Comparison of ENCODE assay signal across 8 cellular contexts in the genomic region with DNA sequence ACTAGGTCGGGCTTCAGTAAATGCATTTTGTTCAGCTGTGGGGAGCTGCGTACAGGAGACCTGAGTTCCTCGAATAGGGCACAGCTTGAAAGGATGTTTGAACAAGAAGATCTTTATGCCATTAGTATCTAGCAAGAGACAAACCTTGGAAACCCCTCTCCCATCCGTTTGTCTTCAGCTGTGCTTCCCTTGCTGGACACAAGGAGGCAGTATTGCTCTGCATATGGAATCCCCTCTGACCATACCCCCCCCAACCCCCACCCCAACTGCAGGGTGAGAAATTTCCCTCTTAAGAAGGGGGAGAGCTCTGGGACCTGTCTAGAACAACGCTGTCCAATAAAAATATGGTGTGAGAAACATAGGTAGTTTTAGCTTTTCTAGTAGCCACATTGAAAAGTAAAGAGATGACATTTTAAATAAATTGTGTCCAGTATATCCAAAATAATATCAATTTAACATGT. TPM values are rescaled to one million over a fixed set of nuclear protein-coding genes. Genes with fewer than 3 reads are reported as not detected.
DNase-seq lines count a peak whose midpoint lies in the region; ATAC-seq, FAIRE-seq and TF ChIP-seq lines count a peak whose summit lies in the region.

No MANE protein-coding gene starts in this region.

- no TSS peak for BruUV-seq in MCF 10A (replicated peaks; lab: Mats Ljungman, UMichigan)

- H3K4me1 ChIP-seq in keratinocyte (ENCODE audit: control insufficient read depth, extremely low read depth, insufficient read depth, low read length): peaks cover 16% of the 10 kb centered on the region

- H3K36me3 ChIP-seq in keratinocyte (ENCODE audit: control insufficient read depth in 2 of 2, extremely low read depth in 1 of 2, insufficient read depth in 2 of 2, low read length in 2 of 2): peaks cover 2 to 11% of the 10 kb centered on the region in 2 experiments

- TF ChIP-seq CTCF in MCF 10A (IDR thresholded peaks at IDR 0.05; ENCODE audit: unreplicated experiment): peak; percentile 95
- peak; percentile 74 to 92 (median 86) for TF ChIP-seq CTCF in keratinocyte (optimal IDR thresholded peaks at IDR 0.05 in 1 of 3, IDR thresholded peaks at IDR 0.05 in 1 of 3, conservative IDR thresholded peaks at IDR 0.05 in 1 of 3; ENCODE audit: extremely low read depth in 1 of 3, insufficient read depth in 2 of 3, low read length in 3 of 3)

- no peaks in the 10 kb centered on the region for H3K9me1 ChIP-seq in keratinocyte (ENCODE audit: control insufficient read depth, extremely low read depth, insufficient read depth, low read length)

- ATAC-seq in HG02981 (IDR thresholded peaks at IDR 0.05; ENCODE audit: unreplicated experiment): no peak

- H3K27ac ChIP-seq in keratinocyte (ENCODE audit: control insufficient read depth, insufficient read depth, low read length): peak overlapping the region; percentile 67

- peaks cover 26% of the 10 kb centered on the region for H3K4me1 Mint-ChIP-seq in MCF 10A (ENCODE audit: insufficient read depth, unreplicated experiment)

- peak overlapping the region; percentile 93 for H3K4me3 Mint-ChIP-seq in MCF 10A (ENCODE audit: unreplicated experiment)

- peaks cover 35% of the 10 kb centered on the region for H3K79me2 ChIP-seq in keratinocyte (ENCODE audit: control insufficient read depth, insufficient read depth, low read length)

- H3K4me2 ChIP-seq in keratinocyte (ENCODE audit: control insufficient read depth, extremely low read depth, insufficient read depth, low read depth, low read length): peak overlapping the region; percentile 99

- no peaks in the 10 kb centered on the region for H3K9me3 ChIP-seq in keratinocyte (ENCODE audit: control insufficient read depth, low read depth, low read length)

- DNase-seq in NCI-H187 (lab: John Stamatoyannopoulos, UW) (peak; percentile 24 to 51), NCI-H187 treated with DMSO at 0.1 percent for 48 hours (lab: John Stamatoyannopoulos, UW) (no peak), NCI-H2029 (lab: John Stamatoyannopoulos, UW) (peak; percentile 32), UCSD-AML1 (lab: John Stamatoyannopoulos, UW; ENCODE audit: unreplicated experiment) (peak; percentile 52), MCF 10A (ENCODE audit: unreplicated experiment) (peak; percentile 73), keratinocyte (ENCODE audit: low read depth, low spot score) (no peak)
- peak; percentile 41 to 65 (median 59) for DNase-seq in stimulated activated CD4-positive, alpha-beta T cell treated with anti-CD3 and anti-CD28 coated beads, Interleukin-12 subunit alpha, Interleukin-12 subunit beta, amount 100 ng/mL, for 48 hours (ENCODE audit: low read depth in 2 of 3, low spot score in 1 of 3)

- no peaks in the 10 kb centered on the region for H3K9me3 Mint-ChIP-seq in MCF 10A (ENCODE audit: unreplicated experiment)

- CTCF ChIA-PET in MCF 10A (lab: Yijun Ruan, JAX): interaction anchor here (0.6 to 3.1 kb wide), 29 partner anchors 8 to 772 kb away, joined by 3 to 30 read pairs (median 5); no protein-coding TSS in a partner anchor

- H4K20me1 ChIP-seq in keratinocyte (ENCODE audit: control insufficient read depth, extremely low read depth, insufficient read depth, low read length): no peaks in the 10 kb centered on the region

- H3K27me3 Mint-ChIP-seq in MCF 10A (ENCODE audit: insufficient read depth, unreplicated experiment): no peaks in the 10 kb centered on the region

- no peak for FAIRE-seq in keratinocyte (lab: Jason Lieb, UNC)

- no peaks in the 10 kb centered on the region for H3K27me3 ChIP-seq in keratinocyte (ENCODE audit: control insufficient read depth, extremely low read depth, insufficient read depth, low read length)

- H2AFZ ChIP-seq in keratinocyte (ENCODE audit: control insufficient read depth, low read length): no peak overlapping the region

- peak overlapping the region; percentile 82 for H3K9ac ChIP-seq in keratinocyte (ENCODE audit: control insufficient read depth, extremely low read depth, insufficient read depth, low read length)

- dilution Hi-C loops in keratinocyte (cut with MboI; ENCODE audit: extremely low pct_ligation_motif_present, low sequenced_read_pairs): no loop called here

- intact Hi-C loops in MCF 10A (cut with micrococcal nuclease): loop anchor here (1.0 to 10.0 kb wide), 5 partner anchors 23 to 772 kb away; a partner anchor contains a TSS

- no peaks in the 10 kb centered on the region for H3K36me3 Mint-ChIP-seq in MCF 10A (ENCODE audit: insufficient read depth, unreplicated experiment)

- no peak overlapping the region for H3K27ac Mint-ChIP-seq in MCF 10A (ENCODE audit: low read depth, unreplicated experiment)

- POLR2A ChIA-PET in MCF 10A (lab: Yijun Ruan, JAX): interaction anchor here (0.5 to 5.0 kb wide), 12 partner anchors 8 to 759 kb away, joined by 3 to 66 read pairs (median 8); a partner anchor contains a TSS

- peak overlapping the region; percentile 56 to 91 (median 78) for H3K4me3 ChIP-seq in keratinocyte (ENCODE audit: control insufficient read depth in 2 of 3, extremely low read depth in 1 of 3, insufficient read depth in 2 of 3, low read depth in 1 of 3, low read length in 3 of 3)

RNA-seq across cellular contexts. Expression of a gene that starts 1.6 kb away (rescaled TPM):
- total RNA-seq in MCF 10A (2022): 5.7 and 10.0 TPM in 2 replicates
- 3.7 to 5.4 TPM (median 3.8 TPM) in 3 replicates for polyA plus RNA-seq in keratinocyte
- polyA plus RNA-seq in keratinocyte (2011; ENCODE audit: low read depth): 0.56 TPM
- 2.2 and 3.3 TPM in 2 replicates for polyA plus RNA-seq in keratinocyte (2011; cell fraction: cytosol; rRNA removed)
- polyA plus RNA-seq in keratinocyte (2011; cell fraction: nucleus; rRNA removed): 3.0 and 4.5 TPM in 2 replicates
- 2.1 and 5.0 TPM in 2 replicates for polyA plus RNA-seq in keratinocyte (2012; ENCODE audit: low replicate concordance)
- 1.4 to 2.0 TPM (median 1.5 TPM) in 3 replicates for polyA minus RNA-seq in keratinocyte
- polyA minus RNA-seq in keratinocyte (2011; cell fraction: cytosol; rRNA and poly(A)+ RNA removed): 6.1 TPM
- 3.1 and 3.4 TPM in 2 replicates for polyA minus RNA-seq in keratinocyte (2011; cell fraction: nucleus; rRNA and poly(A)+ RNA removed)

RNA-seq across cellular contexts. Expression of a gene that starts 11.3 kb away (rescaled TPM):
- 11.8 and 14.7 TPM in 2 replicates for total RNA-seq in MCF 10A (2022)
- polyA plus RNA-seq in keratinocyte: 11.0 to 14.3 TPM (median 11.4 TPM) in 3 replicates
- 3.2 TPM for polyA plus RNA-seq in keratinocyte (2011; ENCODE audit: low read depth)
- 12.4 and 13.7 TPM in 2 replicates for polyA plus RNA-seq in keratinocyte (2011; cell fraction: cytosol; rRNA removed)
- polyA plus RNA-seq in keratinocyte (2011; cell fraction: nucleus; rRNA removed): 23.6 and 25.8 TPM in 2 replicates
- polyA plus RNA-seq in keratinocyte (2012; ENCODE audit: low replicate concordance): 6.5 and 22.5 TPM in 2 replicates
- polyA minus RNA-seq in keratinocyte: 8.0 to 17.2 TPM (median 15.3 TPM) in 3 replicates
- polyA minus RNA-seq in keratinocyte (2011; cell fraction: cytosol; rRNA and poly(A)+ RNA removed): 12.7 TPM
- 4.2 and 5.5 TPM in 2 replicates for polyA minus RNA-seq in keratinocyte (2011; cell fraction: nucleus; rRNA and poly(A)+ RNA removed)

RNA-seq across cellular contexts. Expression of a gene that starts 58.2 kb away (rescaled TPM):
- total RNA-seq in MCF 10A (2022): 88.7 and 91.5 TPM in 2 replicates
- 73.0 to 95.5 TPM (median 84.9 TPM) in 3 replicates for polyA plus RNA-seq in keratinocyte
- polyA plus RNA-seq in keratinocyte (2011; ENCODE audit: low read depth): 120 TPM
- polyA plus RNA-seq in keratinocyte (2011; cell fraction: cytosol; rRNA removed): 43.6 and 94.9 TPM in 2 replicates
- polyA plus RNA-seq in keratinocyte (2011; cell fraction: nucleus; rRNA removed): 182 and 183 TPM in 2 replicates
- 50.2 and 59.5 TPM in 2 replicates for polyA plus RNA-seq in keratinocyte (2012; ENCODE audit: low replicate concordance)
- polyA minus RNA-seq in keratinocyte: 73.4 to 90.5 TPM (median 86.5 TPM) in 3 replicates
- polyA minus RNA-seq in keratinocyte (2011; cell fraction: cytosol; rRNA and poly(A)+ RNA removed): 26.1 TPM
- 40.0 and 92.5 TPM in 2 replicates for polyA minus RNA-seq in keratinocyte (2011; cell fraction: nucleus; rRNA and poly(A)+ RNA removed)

Comparison
In these comparisons a context has a peak if more than half of its experiments do, and no peak if none do; other contexts are left out.
1. DNase-seq: peak in NCI-H187 (2 of 2), NCI-H2029 (single experiment), UCSD-AML1 (single experiment), MCF 10A (single experiment) and stimulated activated CD4-positive, alpha-beta T cell treated with anti-CD3 and anti-CD28 coated beads, Interleukin-12 subunit alpha, Interleukin-12 subunit beta, amount 100 ng/mL, for 48 hours (3 of 3); none in NCI-H187 treated with DMSO at 0.1 percent for 48 hours (single experiment) and keratinocyte (single experiment).